Comparison of ENCODE assay signal across 8 cellular contexts in genomic region chr5:116557669-116558271, GRCh38. TPM values are rescaled to one million over a fixed set of nuclear protein-coding genes. Genes with fewer than 3 reads are reported as not detected.
DNase-seq lines count a peak whose midpoint lies in the region; ATAC-seq and TF ChIP-seq lines count a peak whose summit lies in the region.

No MANE protein-coding gene starts in this region.

- no peaks in the 10 kb centered on the region for H3K9me3 ChIP-seq in gastrocnemius medialis
- H3K9me3 ChIP-seq in CD8-positive, alpha-beta T cell (ENCODE audit: low read length), result no peaks in the 10 kb centered on the region

- peaks cover 81% of the 10 kb centered on the region for H3K4me1 Mint-ChIP-seq in endothelial cell (ENCODE audit: unreplicated experiment)
- no peaks in the 10 kb centered on the region for H3K4me1 Mint-ChIP-seq in CD8-positive, alpha-beta T cell (ENCODE audit: low read depth)
- no peaks in the 10 kb centered on the region for H3K4me1 Mint-ChIP-seq in activated T-cell treated with anti-CD3 and anti-CD28 coated beads, Interleukin-2, amount 50 U/mL, for 24 hours (ENCODE audit: low read depth)

- H3K27me3 Mint-ChIP-seq in endothelial cell (ENCODE audit: unreplicated experiment), result peaks cover 2% of the 10 kb centered on the region
- H3K27me3 Mint-ChIP-seq in CD8-positive, alpha-beta T cell (ENCODE audit: low read depth), result no peaks in the 10 kb centered on the region
- H3K27me3 Mint-ChIP-seq in activated T-cell treated with anti-CD3 and anti-CD28 coated beads, Interleukin-2, amount 50 U/mL, for 24 hours, result no peaks in the 10 kb centered on the region

- intact Hi-C loops in gastrocnemius medialis (cut with DNase I; ENCODE audit: low total_unique reads), result no loop called here
- intact Hi-C loops in CD8-positive, alpha-beta T cell (cut with DNase I, micrococcal nuclease), result no loop called here

- TF ChIP-seq CTCF in endothelial cell (IDR thresholded peaks at IDR 0.05; ENCODE audit: unreplicated experiment), result peak; percentile 7
- peak in 3 of 5 experiments; percentile 20 to 47 (median 32) for TF ChIP-seq CTCF in gastrocnemius medialis (IDR thresholded peaks at IDR 0.05 in 4 of 5, conservative IDR thresholded peaks at IDR 0.05 in 1 of 5)
- no peak for TF ChIP-seq CTCF in CD8-positive, alpha-beta T cell (IDR thresholded peaks at IDR 0.05)

- in situ Hi-C loops in gastrocnemius medialis (cut with MboI; ENCODE audit: low sequenced_read_pairs in 4 of 4), result loop anchor here in 1 of 4 donors (25.0 kb wide), 1 partner anchor 420 kb away; no protein-coding TSS in a partner anchor

- no peak overlapping the region for H3K4me3 ChIP-seq in gastrocnemius medialis
- H3K4me3 ChIP-seq in CD8-positive, alpha-beta T cell (ENCODE audit: low read depth, low read length), result no peak overlapping the region

- H3K27ac Mint-ChIP-seq in endothelial cell (ENCODE audit: unreplicated experiment), result no peak overlapping the region
- no peak overlapping the region for H3K27ac Mint-ChIP-seq in CD8-positive, alpha-beta T cell
- no peak overlapping the region for H3K27ac Mint-ChIP-seq in activated T-cell treated with anti-CD3 and anti-CD28 coated beads, Interleukin-2, amount 50 U/mL, for 24 hours

- H3K27me3 ChIP-seq in gastrocnemius medialis, result no peaks in the 10 kb centered on the region
- H3K27me3 ChIP-seq in CD8-positive, alpha-beta T cell (ENCODE audit: insufficient read depth, low read length), result no peaks in the 10 kb centered on the region

- DNase-seq in SKM-1 treated with dmso at 0.1 percent for 144 hours (lab: John Stamatoyannopoulos, UW; ENCODE audit: unreplicated experiment) (peak; percentile 22), SKM-1 (lab: John Stamatoyannopoulos, UW; ENCODE audit: unreplicated experiment) (no peak), NCI-H345 treated with DMSO at 0.1 percent for 48 hours (lab: John Stamatoyannopoulos, UW; ENCODE audit: unreplicated experiment) (peak; percentile 2), endothelial cell (ENCODE audit: low spot score) (no peak), gastrocnemius medialis (no peak), AML-193 (lab: John Stamatoyannopoulos, UW) (no peak)
- no peak for DNase-seq in CD8-positive, alpha-beta T cell
- no peak for DNase-seq in activated T-cell treated with anti-CD3 and anti-CD28 coated beads, Interleukin-2, amount 50 U/mL, for 24 hours

- no peak overlapping the region for H3K4me3 Mint-ChIP-seq in endothelial cell (ENCODE audit: unreplicated experiment)
- no peak overlapping the region for H3K4me3 Mint-ChIP-seq in CD8-positive, alpha-beta T cell
- no peak overlapping the region for H3K4me3 Mint-ChIP-seq in activated T-cell treated with anti-CD3 and anti-CD28 coated beads, Interleukin-2, amount 50 U/mL, for 24 hours

- H3K9me3 Mint-ChIP-seq in endothelial cell (ENCODE audit: unreplicated experiment), result no peaks in the 10 kb centered on the region
- H3K9me3 Mint-ChIP-seq in CD8-positive, alpha-beta T cell, result no peaks in the 10 kb centered on the region
- no peaks in the 10 kb centered on the region for H3K9me3 Mint-ChIP-seq in activated T-cell treated with anti-CD3 and anti-CD28 coated beads, Interleukin-2, amount 50 U/mL, for 24 hours

- H3K36me3 ChIP-seq in gastrocnemius medialis, result no peaks in the 10 kb centered on the region
- H3K36me3 ChIP-seq in CD8-positive, alpha-beta T cell (ENCODE audit: insufficient read depth, low read length), result no peaks in the 10 kb centered on the region

- H3K4me1 ChIP-seq in gastrocnemius medialis, result peaks cover 10 to 17% of the 10 kb centered on the region in 2 donors
- no peaks in the 10 kb centered on the region for H3K4me1 ChIP-seq in CD8-positive, alpha-beta T cell (ENCODE audit: insufficient read depth, low read length)

- CTCF ChIA-PET in CD8-positive, alpha-beta T cell (lab: Charles Lee), result no interaction called here

- no peak for ATAC-seq in gastrocnemius medialis
- ATAC-seq in CD8-positive, alpha-beta T cell, result no peak

- TF ChIP-seq POLR2A in gastrocnemius medialis (IDR thresholded peaks at IDR 0.05), result no peak

- no peaks in the 10 kb centered on the region for H3K36me3 Mint-ChIP-seq in endothelial cell (ENCODE audit: low read depth, unreplicated experiment)
- no peaks in the 10 kb centered on the region for H3K36me3 Mint-ChIP-seq in CD8-positive, alpha-beta T cell
- H3K36me3 Mint-ChIP-seq in activated T-cell treated with anti-CD3 and anti-CD28 coated beads, Interleukin-2, amount 50 U/mL, for 24 hours (ENCODE audit: low read depth), result no peaks in the 10 kb centered on the region

- POLR2A ChIA-PET in CD8-positive, alpha-beta T cell (lab: Charles Lee), result no interaction called here

- no peak overlapping the region for H3K27ac ChIP-seq in gastrocnemius medialis
- H3K27ac ChIP-seq in CD8-positive, alpha-beta T cell (ENCODE audit: low read depth, low read length), result no peak overlapping the region

RNA-seq across cellular contexts. Expression of gene SEMA6A, which starts 16.9 kb away (rescaled TPM):
- 180 TPM for total RNA-seq in endothelial cell (ENCODE audit: unreplicated experiment)
- total RNA-seq in gastrocnemius medialis, result 1 to 10 TPM; 2.5 to 6.5 (median 2.7) TPM
- not detected for total RNA-seq in CD8-positive, alpha-beta T cell

Comparison
In these comparisons a context has a peak if more than half of its experiments do, and no peak if none do; other contexts are left out.
1. DNase-seq: peak in SKM-1 treated with dmso at 0.1 percent for 144 hours (single experiment) and NCI-H345 treated with DMSO at 0.1 percent for 48 hours (single experiment); none in SKM-1 (single experiment), endothelial cell (single experiment), gastrocnemius medialis (0 of 2), CD8-positive, alpha-beta T cell (0 of 7), activated T-cell treated with anti-CD3 and anti-CD28 coated beads, Interleukin-2, amount 50 U/mL, for 24 hours (single experiment) and AML-193 (0 of 2).
2. RNA of gene SEMA6A, which starts 16.9 kb away (total RNA-seq): 180 TPM in endothelial cell (single experiment); 2.5 to 6.5 TPM in gastrocnemius medialis and not detected in CD8-positive, alpha-beta T cell; every median in the first group is over 10 times any median in the second.